In genomic region chr14:57209561-57209960, GRCh38 we compare ENCODE assay signal across 15 cellular contexts. TPM values are rescaled to one million over a fixed set of nuclear protein-coding genes. Genes with fewer than 3 reads are reported as not detected.
A peak's percentile ranks its signal among the peaks of the same experiment; 100 is the strongest.
DNase-seq lines count a peak whose midpoint lies in the region; ATAC-seq and TF ChIP-seq lines count a peak whose summit lies in the region.
"Had no signal": no experiment of that assay in that cellular context is flagged by ENCODE, and none has a peak within 500 bp of the region (broad histone marks: within the 10 kb centered on the region; RNA-seq: fewer than 3 reads in every experiment).

No MANE protein-coding gene starts in this region.

- CTCF ChIA-PET in A673 (lab: Charles Lee), result no interaction called here

- intact Hi-C loops in A673 (cut with micrococcal nuclease; ENCODE audit: unreplicated experiment), result no loop called here
- intact Hi-C loops in sciatic nerve (cut with DNase I), result no loop called here

- peaks cover 1% of the 10 kb centered on the region for H3K4me1 Mint-ChIP-seq in osteocyte (ENCODE audit: unreplicated experiment)
- H3K4me1 Mint-ChIP-seq: activated naive CD8-positive, alpha-beta T cell treated with anti-CD3 and anti-CD28 coated beads for 36 hours had no signal

- H3K36me3 Mint-ChIP-seq in osteocyte (ENCODE audit: unreplicated experiment), result peaks cover 35% of the 10 kb centered on the region

- no peaks in the 10 kb centered on the region for H3K79me2 ChIP-seq in GM23248 (ENCODE audit: insufficient read depth)

- H3K27me3 Mint-ChIP-seq in osteocyte (ENCODE audit: unreplicated experiment), result no peaks in the 10 kb centered on the region
- H3K27me3 Mint-ChIP-seq: activated naive CD8-positive, alpha-beta T cell treated with anti-CD3 and anti-CD28 coated beads for 36 hours; T-helper 17 cell had no signal

- peak overlapping the region; percentile 74 for H3K27ac ChIP-seq in A673 (ENCODE audit: low read depth, low read length, poor library complexity, severe bottlenecking)
- H3K27ac ChIP-seq in GM23248, result peak overlapping the region; percentile 20; the same call in 1 of the 2 replicates
- H3K27ac ChIP-seq in foreskin keratinocyte, result no peak overlapping the region
- H3K27ac ChIP-seq: esophagus muscularis mucosa had no signal

- H3K27me3 ChIP-seq in A673 (replicated peaks; ENCODE audit: insufficient read depth, low read depth, low read length, poor library complexity) (no peaks in the 10 kb centered on the region), GM23248 (replicated peaks; ENCODE audit: insufficient read depth) (no peaks in the 10 kb centered on the region), foreskin keratinocyte (no peaks in the 10 kb centered on the region)
- H3K27me3 ChIP-seq: esophagus muscularis mucosa had no signal

- H3K4me1 ChIP-seq in A673 (ENCODE audit: insufficient read depth, low read length, poor library complexity, severe bottlenecking) (peaks cover 26% of the 10 kb centered on the region), GM23248 (ENCODE audit: insufficient read depth) (peaks cover 10% of the 10 kb centered on the region; the same call in 1 of the 2 replicates), foreskin keratinocyte (no peaks in the 10 kb centered on the region)
- H3K4me1 ChIP-seq: esophagus muscularis mucosa had no signal

- H3K9ac ChIP-seq in GM23248, result no peak overlapping the region

- H4K20me1 ChIP-seq in GM23248 (ENCODE audit: insufficient read depth), result no peaks in the 10 kb centered on the region

- 86 to 88% methylated on average over 4 of the region's 4 CpGs for WGBS in GM23248 (ENCODE audit: low coverage in 1 of 2, low lambda C conversion rate in 2 of 2, missing lambda C conversion rate in 2 of 2), 2 experiments

- TF ChIP-seq CTCF in A673 (conservative IDR thresholded peaks at IDR 0.05; ENCODE audit: low read depth, low read length) (no peak), foreskin keratinocyte (conservative IDR thresholded peaks at IDR 0.05) (no peak), osteocyte (IDR thresholded peaks at IDR 0.05) (no peak)

- H3K9me2 ChIP-seq in GM23248 (ENCODE audit: insufficient read depth), result no peaks in the 10 kb centered on the region

- no peak overlapping the region for H3K4me3 Mint-ChIP-seq in osteocyte (ENCODE audit: unreplicated experiment)
- H3K4me3 Mint-ChIP-seq: activated naive CD8-positive, alpha-beta T cell treated with anti-CD3 and anti-CD28 coated beads for 36 hours; T-helper 17 cell had no signal

- 0 out of 2 replicates have a peak, but pooled peaks cover 14% of the 10 kb centered on the region for H3F3A ChIP-seq in GM23248 (ENCODE audit: insufficient read depth)

- no peak overlapping the region for H3K27ac Mint-ChIP-seq in osteocyte (ENCODE audit: unreplicated experiment)
- H3K27ac Mint-ChIP-seq: activated naive CD8-positive, alpha-beta T cell treated with anti-CD3 and anti-CD28 coated beads for 36 hours; T-helper 17 cell had no signal

- POLR2A ChIA-PET in A673 (lab: Charles Lee; ENCODE audit: low non-redundant PET), result no interaction called here

- no TSS peak for BruUV-seq in A673 (replicated peaks; lab: Mats Ljungman, UMichigan)

- no peaks in the 10 kb centered on the region for H3K9me3 Mint-ChIP-seq in osteocyte (ENCODE audit: unreplicated experiment)
- H3K9me3 Mint-ChIP-seq: activated naive CD8-positive, alpha-beta T cell treated with anti-CD3 and anti-CD28 coated beads for 36 hours had no signal

- peaks cover 36% of the 10 kb centered on the region for H3K36me3 ChIP-seq in A673 (ENCODE audit: insufficient read depth, low read length, poor library complexity, severe bottlenecking)
- peaks cover 16% of the 10 kb centered on the region for H3K36me3 ChIP-seq in GM23248 (ENCODE audit: low read depth)

- H3K4me2 ChIP-seq in GM23248 (ENCODE audit: unreplicated experiment), result no peak overlapping the region

- H3K9me3 ChIP-seq in A673 (ENCODE audit: low read depth, low read length, poor library complexity, severe bottlenecking), result no peaks in the 10 kb centered on the region
- H3K9me3 ChIP-seq in GM23248 (ENCODE audit: low read depth), result no peaks in the 10 kb centered on the region
- H3K9me3 ChIP-seq: esophagus muscularis mucosa had no signal

- peak; percentile 35 for ATAC-seq in foreskin keratinocyte
- ATAC-seq in sciatic nerve, result no peak
- ATAC-seq: T-helper 17 cell had no signal

- no peak overlapping the region for H3K4me3 ChIP-seq in A673 (ENCODE audit: low read depth, low read length, poor library complexity, severe bottlenecking)
- no peak overlapping the region for H3K4me3 ChIP-seq in GM23248
- H3K4me3 ChIP-seq: esophagus muscularis mucosa had no signal

- in situ Hi-C loops in GM23248 (cut with MboI), result no loop called here

- DNase-seq in A673 (ENCODE audit: low spot score) (peak; percentile 78), GM23248 (peak; percentile 53), amniotic epithelial cell (ENCODE audit: low read depth) (peak; percentile 67), foreskin keratinocyte (peak in 1 of 2 donors; percentile 29), COLO829 (ENCODE audit: low spot score) (no peak), osteocyte (ENCODE audit: extremely low spot score, unreplicated experiment) (no peak), sciatic nerve (ENCODE audit: low spot score) (no peak)
- DNase-seq in activated CD8-positive, alpha-beta memory T cell treated with anti-CD3 and anti-CD28 coated beads for 24 hours, result no peak
- DNase-seq: activated CD4-positive, alpha-beta T cell treated with anti-CD3 and anti-CD28 coated beads for 4 hours; activated naive CD8-positive, alpha-beta T cell treated with anti-CD3 and anti-CD28 coated beads for 36 hours; activated T-cell treated with anti-CD3 and anti-CD28 coated beads for 4 hours; DMS153; stimulated activated naive CD4-positive, alpha-beta T cell treated with Interleukin-2 at 50 U/mL for 16 hours; T-helper 17 cell had no signal

- no peak overlapping the region for H2AFZ ChIP-seq in GM23248

RNA-seq across cellular contexts. Expression of gene EXOC5, which starts 59.1 kb away (rescaled TPM):
- total RNA-seq in A673 (2021), result 132 TPM in 2 replicates
- 58.6 and 71.5 TPM in 2 replicates for total RNA-seq in GM23248 (2014; rRNA removed; shearing (Covaris generic))
- 74.7 and 79.8 TPM in 2 replicates for polyA plus RNA-seq in GM23248 (2016; fragmentation: Nextera tagmentation; extraction: Ambion mirVana)
- total RNA-seq in foreskin keratinocyte, result 55.6 and 56.0 TPM in 2 replicates
- 10.0 and 11.2 TPM in 2 replicates for polyA plus RNA-seq in foreskin keratinocyte
- total RNA-seq in osteocyte, result 72.3 and 77.1 TPM in 2 replicates
- 84.7 TPM for total RNA-seq in sciatic nerve

RNA-seq across cellular contexts. Expression of gene AP5M1, which starts 59.2 kb away (rescaled TPM):
- total RNA-seq in A673 (2021), result 54.1 and 58.7 TPM in 2 replicates
- total RNA-seq in GM23248 (2014; rRNA removed; shearing (Covaris generic)), result 25.7 and 35.6 TPM in 2 replicates
- polyA plus RNA-seq in GM23248 (2016; fragmentation: Nextera tagmentation; extraction: Ambion mirVana), result 37.4 and 41.8 TPM in 2 replicates
- 26.2 and 26.7 TPM in 2 replicates for total RNA-seq in foreskin keratinocyte
- polyA plus RNA-seq in foreskin keratinocyte, result 6.8 and 9.9 TPM in 2 replicates
- total RNA-seq in osteocyte, result 36.0 and 40.2 TPM in 2 replicates
- 29.3 TPM for total RNA-seq in sciatic nerve

Comparison
In these comparisons a context has a peak if more than half of its experiments do, and no peak if none do; other contexts are left out.
1. DNase-seq: peak in A673 (single experiment), GM23248 (single experiment) and amniotic epithelial cell (single experiment); none in COLO829 (single experiment), osteocyte (single experiment), sciatic nerve (single experiment) and activated CD8-positive, alpha-beta memory T cell treated with anti-CD3 and anti-CD28 coated beads for 24 hours (single experiment).